In the genomic region with DNA sequence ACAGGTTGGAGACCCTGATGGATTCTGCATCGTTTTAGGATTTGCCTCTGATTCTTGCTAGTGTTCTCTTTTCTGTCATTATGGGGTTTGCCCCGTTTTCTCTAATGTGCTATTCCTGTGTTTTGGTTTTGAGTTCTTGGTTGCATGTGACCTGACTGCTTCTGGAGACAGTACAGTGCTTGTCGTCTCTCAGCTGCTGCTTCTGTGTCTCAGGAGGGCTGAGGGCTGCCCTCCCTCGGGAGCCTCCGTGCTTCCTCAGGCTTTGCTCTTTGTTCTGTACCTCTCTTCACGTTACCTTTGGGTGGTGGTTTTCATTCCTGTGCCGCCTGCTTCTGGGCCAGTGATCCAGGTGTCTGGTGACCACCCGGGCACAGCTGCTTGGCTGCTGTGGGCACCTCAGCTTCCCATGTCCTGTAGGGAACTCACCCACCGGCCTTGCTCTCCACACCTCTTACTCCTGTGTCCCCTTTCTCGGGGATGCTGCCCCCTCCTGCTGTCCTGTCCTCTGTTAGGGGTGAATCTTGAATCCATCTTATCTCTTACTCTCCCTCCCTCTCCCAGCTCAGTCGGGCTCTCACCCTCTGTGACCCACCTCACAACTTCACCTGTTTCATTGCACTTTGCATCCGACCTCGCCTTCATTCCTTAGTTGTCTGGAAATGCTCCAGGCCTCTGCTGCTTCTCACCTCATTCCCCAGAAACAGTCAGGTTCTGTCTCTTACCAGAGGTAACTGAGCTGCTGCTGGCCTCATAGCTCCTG, we compare ENCODE assay signal across 17 cellular contexts. TPM values are rescaled to one million over a fixed set of nuclear protein-coding genes. Genes with fewer than 3 reads are reported as not detected.
DNase-seq lines count a peak whose midpoint lies in the region; ATAC-seq, FAIRE-seq and TF ChIP-seq lines count a peak whose summit lies in the region.
"Had no signal": no experiment of that assay in that cellular context is flagged by ENCODE, and none has a peak within 500 bp of the region (broad histone marks: within the 10 kb centered on the region; RNA-seq: fewer than 3 reads in every experiment).

No MANE protein-coding gene starts in this region.

- H3K9me3 ChIP-seq in CD4-positive, alpha-beta memory T cell (ENCODE audit: control insufficient read depth in 1 of 2, low read length in 2 of 2): no peaks in the 10 kb centered on the region
- no peaks in the 10 kb centered on the region for H3K9me3 ChIP-seq in astrocyte (ENCODE audit: insufficient read depth, low read depth, low read length)
- H3K9me3 ChIP-seq: ascending aorta, gastroesophageal sphincter, tibial nerve had no signal

- H3K9ac ChIP-seq in astrocyte (ENCODE audit: low read length): no peak overlapping the region

- no peak for DNase-seq in CD4-positive, alpha-beta memory T cell
- no peak for DNase-seq in HFFc6
- no peak for DNase-seq in astrocyte (ENCODE audit: low read depth)
- DNase-seq in natural killer cell treated with Interleukin-12 subunit alpha and Interleukin-12 subunit beta and Interleukin-15 and Interleukin-18, amount 100 ng/mL, for 72 hours (ENCODE audit: low spot score): no peak
- no peak for DNase-seq in SIG-M5 (lab: John Stamatoyannopoulos, UW)
- DNase-seq in mucosa of gallbladder (ENCODE audit: low spot score): no peak
- DNase-seq: activated CD8-positive, alpha-beta memory T cell treated with anti-CD3 and anti-CD28 coated beads, Interleukin-2, amount 10 ng/mL, durations not matched to agents 7 days and 5 days; Calu3; effector CD8-positive, alpha-beta T cell; MM.1S; NCI-H2227 treated with DMSO at 0.1 percent for 48 hours had no signal

- no peak for FAIRE-seq in astrocyte (lab: Jason Lieb, UNC)
- FAIRE-seq: islet of Langerhans had no signal

- POLR2A ChIA-PET in CD4-positive, alpha-beta memory T cell (lab: Charles Lee; ENCODE audit: partially characterized antibody): interaction anchor here (1.1 kb wide), 1 partner anchor 68 kb away, joined by 3 read pairs; no protein-coding TSS in a partner anchor

- peak overlapping the region in 1 of 8 donors; percentile 40 for H3K4me3 Mint-ChIP-seq in CD4-positive, alpha-beta memory T cell
- H3K4me3 Mint-ChIP-seq in HFFc6 (no peak overlapping the region), astrocyte (ENCODE audit: unreplicated experiment) (no peak overlapping the region)
- H3K4me3 Mint-ChIP-seq in natural killer cell treated with Interleukin-12 subunit alpha and Interleukin-12 subunit beta and Interleukin-15 and Interleukin-18, amount 100 ng/mL, for 72 hours: no peak overlapping the region
- H3K4me3 Mint-ChIP-seq: activated CD8-positive, alpha-beta memory T cell treated with anti-CD3 and anti-CD28 coated beads, Interleukin-2, amount 10 ng/mL, durations not matched to agents 7 days and 5 days had no signal

- H3K4me3 ChIP-seq in CD4-positive, alpha-beta memory T cell (ENCODE audit: low read length in 2 of 2): no peak overlapping the region
- H3K4me3 ChIP-seq in astrocyte (ENCODE audit: insufficient read depth, low read depth, low read length): no peak overlapping the region
- H3K4me3 ChIP-seq: ascending aorta, gastroesophageal sphincter, tibial nerve had no signal

- H4K20me1 ChIP-seq in astrocyte (ENCODE audit: insufficient read depth, low read length): peaks cover 87% of the 10 kb centered on the region

- H3K36me3 Mint-ChIP-seq in CD4-positive, alpha-beta memory T cell: peaks cover 35 to 77% of the 10 kb centered on the region in 2 donors
- peaks cover 49% of the 10 kb centered on the region for H3K36me3 Mint-ChIP-seq in HFFc6 (ENCODE audit: low read depth)
- H3K36me3 Mint-ChIP-seq in astrocyte (ENCODE audit: low read depth, unreplicated experiment): peaks cover 17% of the 10 kb centered on the region
- H3K36me3 Mint-ChIP-seq in natural killer cell treated with Interleukin-12 subunit alpha and Interleukin-12 subunit beta and Interleukin-15 and Interleukin-18, amount 100 ng/mL, for 72 hours: peaks cover 23% of the 10 kb centered on the region

- peaks cover 26 to 41% (median 28%) of the 10 kb centered on the region in 4 donors for H3K4me1 Mint-ChIP-seq in CD4-positive, alpha-beta memory T cell
- peaks cover 60% of the 10 kb centered on the region for H3K4me1 Mint-ChIP-seq in HFFc6 (ENCODE audit: low read depth)
- peaks cover 46% of the 10 kb centered on the region for H3K4me1 Mint-ChIP-seq in astrocyte (ENCODE audit: low read depth, unreplicated experiment)
- H3K4me1 Mint-ChIP-seq in natural killer cell treated with Interleukin-12 subunit alpha and Interleukin-12 subunit beta and Interleukin-15 and Interleukin-18, amount 100 ng/mL, for 72 hours (ENCODE audit: low read depth in 2 of 2): peaks cover 46 to 57% of the 10 kb centered on the region in 2 donors

- H3K27ac ChIP-seq in CD4-positive, alpha-beta memory T cell (ENCODE audit: low read depth, low read length): no peak overlapping the region
- no peak overlapping the region for H3K27ac ChIP-seq in astrocyte (ENCODE audit: low read depth, low read length)
- H3K27ac ChIP-seq: ascending aorta, gastroesophageal sphincter had no signal

- peaks cover 34% of the 10 kb centered on the region for H3K36me3 ChIP-seq in CD4-positive, alpha-beta memory T cell (ENCODE audit: insufficient read depth, low read length)
- peaks cover 45% of the 10 kb centered on the region for H3K36me3 ChIP-seq in astrocyte (ENCODE audit: insufficient read depth, low read length)

- H3K79me2 ChIP-seq in astrocyte (ENCODE audit: insufficient read depth, low read length): peaks cover 72% of the 10 kb centered on the region

- no peak for ATAC-seq in natural killer cell treated with Interleukin-12 subunit alpha and Interleukin-12 subunit beta and Interleukin-15 and Interleukin-18, amount 100 ng/mL, for 72 hours
- ATAC-seq in HG03571 (IDR thresholded peaks at IDR 0.05; ENCODE audit: unreplicated experiment) (no peak), HG02759 (IDR thresholded peaks at IDR 0.05; ENCODE audit: unreplicated experiment) (no peak)
- ATAC-seq: activated CD8-positive, alpha-beta memory T cell treated with anti-CD3 and anti-CD28 coated beads, Interleukin-2, amount 10 ng/mL, durations not matched to agents 7 days and 5 days; gastroesophageal sphincter had no signal

- H3K9me3 Mint-ChIP-seq in CD4-positive, alpha-beta memory T cell: peaks cover 0 to 3% (median 0%) of the 10 kb centered on the region in 8 donors
- H3K9me3 Mint-ChIP-seq in HFFc6 (no peaks in the 10 kb centered on the region; the same call in 1 of the 2 replicates), astrocyte (ENCODE audit: unreplicated experiment) (no peaks in the 10 kb centered on the region)
- no peaks in the 10 kb centered on the region for H3K9me3 Mint-ChIP-seq in natural killer cell treated with Interleukin-12 subunit alpha and Interleukin-12 subunit beta and Interleukin-15 and Interleukin-18, amount 100 ng/mL, for 72 hours

- peaks cover 14% of the 10 kb centered on the region for H3K4me1 ChIP-seq in CD4-positive, alpha-beta memory T cell (ENCODE audit: insufficient read depth, low read length)
- H3K4me1 ChIP-seq in astrocyte (ENCODE audit: insufficient read depth, low read length): peaks cover 12% of the 10 kb centered on the region

- intact Hi-C loops in CD4-positive, alpha-beta memory T cell (cut with micrococcal nuclease): no loop called here

- CTCF ChIA-PET in CD4-positive, alpha-beta memory T cell (lab: Charles Lee; ENCODE audit: partially characterized antibody): interaction anchor here (0.7 kb wide), 1 partner anchor 162 kb away, joined by 3 read pairs; no protein-coding TSS in a partner anchor

- no peaks in the 10 kb centered on the region for H3K27me3 Mint-ChIP-seq in CD4-positive, alpha-beta memory T cell
- peaks cover 9% of the 10 kb centered on the region for H3K27me3 Mint-ChIP-seq in HFFc6 (ENCODE audit: insufficient read depth)
- H3K27me3 Mint-ChIP-seq in astrocyte (ENCODE audit: low read depth, unreplicated experiment): no peaks in the 10 kb centered on the region
- no peaks in the 10 kb centered on the region for H3K27me3 Mint-ChIP-seq in natural killer cell treated with Interleukin-12 subunit alpha and Interleukin-12 subunit beta and Interleukin-15 and Interleukin-18, amount 100 ng/mL, for 72 hours
- H3K27me3 Mint-ChIP-seq: activated CD8-positive, alpha-beta memory T cell treated with anti-CD3 and anti-CD28 coated beads, Interleukin-2, amount 10 ng/mL, durations not matched to agents 7 days and 5 days had no signal

- H3K4me2 ChIP-seq in astrocyte (ENCODE audit: low read length): no peak overlapping the region

- TF ChIP-seq CTCF in HFFc6 (IDR thresholded peaks at IDR 0.05) (no peak), astrocyte (IDR thresholded peaks at IDR 0.05; ENCODE audit: insufficient read depth, low read depth, low read length) (no peak)

- no peaks in the 10 kb centered on the region for H3K27me3 ChIP-seq in CD4-positive, alpha-beta memory T cell (ENCODE audit: insufficient read depth, low read length)
- no peaks in the 10 kb centered on the region for H3K27me3 ChIP-seq in astrocyte (ENCODE audit: insufficient read depth, low read length)
- H3K27me3 ChIP-seq: ascending aorta, gastroesophageal sphincter, tibial nerve had no signal

- no peak overlapping the region for H2AFZ ChIP-seq in astrocyte (ENCODE audit: low read depth, low read length)

- H3K27ac Mint-ChIP-seq in CD4-positive, alpha-beta memory T cell: peak overlapping the region; percentile 19 to 88 (median 75)
- H3K27ac Mint-ChIP-seq in HFFc6: peak overlapping the region; percentile 49
- H3K27ac Mint-ChIP-seq in astrocyte (ENCODE audit: unreplicated experiment): peak overlapping the region; percentile 8
- peak overlapping the region; percentile 75 to 85 for H3K27ac Mint-ChIP-seq in natural killer cell treated with Interleukin-12 subunit alpha and Interleukin-12 subunit beta and Interleukin-15 and Interleukin-18, amount 100 ng/mL, for 72 hours
- H3K27ac Mint-ChIP-seq: activated CD8-positive, alpha-beta memory T cell treated with anti-CD3 and anti-CD28 coated beads, Interleukin-2, amount 10 ng/mL, durations not matched to agents 7 days and 5 days had no signal

RNA-seq across cellular contexts. Expression of gene PANK2, which starts 33.2 kb away (rescaled TPM):
- total RNA-seq in CD4-positive, alpha-beta memory T cell: 10 to 100 TPM; 71.4 to 80.5 TPM
- polyA plus RNA-seq in CD4-positive, alpha-beta memory T cell: 10 to 100 TPM; 48.5 to 54.3 TPM
- 10 to 100 TPM; 34.5 to 40.7 (median 38.3) TPM for total RNA-seq in HFFc6 (2021; fragmentation: NEBNext Ultra II Directional; extraction: Animal tissue kit (Norgen Biotek cat#: 25700))
- total RNA-seq in astrocyte (51.5 and 59.3 TPM in 2 replicates), mucosa of gallbladder (32.5 TPM)
- 10 to 100 TPM; 55.2 to 86.2 TPM for total RNA-seq in natural killer cell treated with Interleukin-12 subunit alpha and Interleukin-12 subunit beta and Interleukin-15 and Interleukin-18, amount 100 ng/mL, for 72 hours

Comparison
In these comparisons a context has a peak if more than half of its experiments do, and no peak if none do; other contexts are left out.
1. H3K27ac Mint-ChIP-seq: peak in every context shown above with its lines; median percentile 80 in natural killer cell treated with Interleukin-12 subunit alpha and Interleukin-12 subunit beta and Interleukin-15 and Interleukin-18, amount 100 ng/mL, for 72 hours; 75 in CD4-positive, alpha-beta memory T cell; 49 in HFFc6; 8 in astrocyte.